26 cellular contexts compared by ENCODE assay signal in the genomic region with DNA sequence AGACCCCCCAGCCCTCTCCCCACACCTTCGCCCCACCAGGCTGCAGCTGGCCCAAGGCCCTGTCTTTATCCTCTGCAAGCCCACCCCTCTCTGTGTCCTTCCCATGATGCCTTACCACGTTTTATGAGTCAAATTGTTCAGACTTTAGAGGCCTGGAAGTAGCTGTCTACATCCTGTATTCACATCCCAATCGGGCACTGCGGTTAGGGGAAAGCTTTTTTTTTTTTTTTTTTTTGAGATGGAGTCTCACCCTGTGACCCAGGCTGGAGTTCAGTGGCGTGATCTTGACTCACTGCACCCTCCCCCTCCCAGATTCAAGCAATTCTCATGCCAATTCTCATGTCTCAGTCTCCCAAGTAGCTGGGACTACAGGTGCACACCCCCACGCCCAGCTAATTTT.
"Had no signal": no experiment of that assay in that cellular context is flagged by ENCODE, and none has a peak within 500 bp of the region (broad histone marks: within the 10 kb centered on the region; RNA-seq: fewer than 3 reads in every experiment).

No MANE protein-coding gene starts in this region.

- H3K9me3 ChIP-seq: esophagus muscularis mucosa, heart left ventricle, neutrophil, ovary, right lobe of liver, thyroid gland had no signal

- ATAC-seq: activated CD4-positive, alpha-beta T cell treated with anti-CD3 and anti-CD28 coated beads for 36 hours; activated T-helper 17 cell treated with anti-CD3 and anti-CD28 coated beads, Interleukin-2, amount 50 U/mL, for 72 hours; heart left ventricle; right lobe of liver; WTC11 had no signal

- H3K27ac ChIP-seq: esophagus muscularis mucosa, heart left ventricle, neutrophil, ovary, right lobe of liver, thyroid gland had no signal

- H3K36me3 ChIP-seq: ovary, right lobe of liver, thyroid gland had no signal

- H3K9me3 Mint-ChIP-seq: activated naive CD8-positive, alpha-beta T cell treated with anti-CD3 and anti-CD28 coated beads for 36 hours; activated T-cell treated with anti-CD3 and anti-CD28 coated beads, Interleukin-2, amount 50 U/mL, for 24 hours; activated T-helper 17 cell treated with anti-CD3 and anti-CD28 coated beads, Interleukin-2, amount 50 U/mL, for 72 hours; natural killer cell treated with Interleukin-12 subunit alpha and Interleukin-12 subunit beta and Interleukin-15 and Interleukin-18, amount 100 ng/mL, for 72 hours; T-helper 1 cell treated with Interleukin-12 subunit alpha and Interleukin-12 subunit beta and Interleukin-4 antibody, amounts not matched to agents 30 μg/mL and 1 μg/mL, for 36 hours; WTC11 had no signal

- DNase-seq: activated CD4-positive, alpha-beta T cell treated with anti-CD3 and anti-CD28 coated beads for 36 hours; activated CD4-positive, alpha-beta T cell treated with anti-CD3 and anti-CD28 coated beads, Interleukin-2, amount 50 U/mL, for 4 hours; activated CD8-positive, alpha-beta memory T cell treated with anti-CD3 and anti-CD28 coated beads for 24 hours; activated CD8-positive, alpha-beta memory T cell treated with anti-CD3 and anti-CD28 coated beads, Interleukin-2, amount 50 U/mL, for 4 hours; activated naive CD4-positive, alpha-beta T cell treated with Interleukin-2 at 50 U/mL for 16 hours; activated naive CD8-positive, alpha-beta T cell treated with anti-CD3 and anti-CD28 coated beads for 36 hours; activated T-cell treated with anti-CD3 and anti-CD28 coated beads, Interleukin-2, amount 50 U/mL, for 24 hours; caudate nucleus; effector memory CD4-positive, alpha-beta T cell; heart left ventricle; midbrain; ovary; right lobe of liver; small intestine; stimulated activated CD4-positive, alpha-beta T cell treated with anti-CD3 and anti-CD28 coated beads, Interleukin-15, amount 100 ng/mL, for 24 hours; stimulated activated naive CD4-positive, alpha-beta T cell; substantia nigra; T1000; thyroid gland had no signal

- H3K4me3 ChIP-seq: esophagus muscularis mucosa, heart left ventricle, ovary, right lobe of liver, thyroid gland had no signal

- H3K27ac Mint-ChIP-seq: activated CD4-positive, alpha-beta T cell treated with anti-CD3 and anti-CD28 coated beads for 36 hours; activated naive CD8-positive, alpha-beta T cell treated with anti-CD3 and anti-CD28 coated beads for 36 hours; activated T-cell treated with anti-CD3 and anti-CD28 coated beads, Interleukin-2, amount 50 U/mL, for 24 hours; activated T-helper 17 cell treated with anti-CD3 and anti-CD28 coated beads, Interleukin-2, amount 50 U/mL, for 72 hours; natural killer cell treated with Interleukin-12 subunit alpha and Interleukin-12 subunit beta and Interleukin-15 and Interleukin-18, amount 100 ng/mL, for 72 hours; T-helper 1 cell treated with Interleukin-12 subunit alpha and Interleukin-12 subunit beta and Interleukin-4 antibody, amounts not matched to agents 30 μg/mL and 1 μg/mL, for 36 hours had no signal

- H3K4me3 Mint-ChIP-seq: activated CD4-positive, alpha-beta T cell treated with anti-CD3 and anti-CD28 coated beads for 36 hours; activated naive CD8-positive, alpha-beta T cell treated with anti-CD3 and anti-CD28 coated beads for 36 hours; activated T-cell treated with anti-CD3 and anti-CD28 coated beads, Interleukin-2, amount 50 U/mL, for 24 hours; activated T-helper 17 cell treated with anti-CD3 and anti-CD28 coated beads, Interleukin-2, amount 50 U/mL, for 72 hours; natural killer cell treated with Interleukin-12 subunit alpha and Interleukin-12 subunit beta and Interleukin-15 and Interleukin-18, amount 100 ng/mL, for 72 hours; T-helper 1 cell treated with Interleukin-12 subunit alpha and Interleukin-12 subunit beta and Interleukin-4 antibody, amounts not matched to agents 30 μg/mL and 1 μg/mL, for 36 hours; WTC11 had no signal

- FAIRE-seq: islet of Langerhans, small intestine had no signal

- H3K4me1 Mint-ChIP-seq: activated CD4-positive, alpha-beta T cell treated with anti-CD3 and anti-CD28 coated beads for 36 hours; activated naive CD8-positive, alpha-beta T cell treated with anti-CD3 and anti-CD28 coated beads for 36 hours; activated T-helper 17 cell treated with anti-CD3 and anti-CD28 coated beads, Interleukin-2, amount 50 U/mL, for 72 hours had no signal

- H3K27me3 ChIP-seq: esophagus muscularis mucosa, heart left ventricle, neutrophil, ovary, right lobe of liver, thyroid gland had no signal

- H3K36me3 Mint-ChIP-seq: activated naive CD8-positive, alpha-beta T cell treated with anti-CD3 and anti-CD28 coated beads for 36 hours; natural killer cell treated with Interleukin-12 subunit alpha and Interleukin-12 subunit beta and Interleukin-15 and Interleukin-18, amount 100 ng/mL, for 72 hours had no signal

- H3K27me3 Mint-ChIP-seq: activated CD4-positive, alpha-beta T cell treated with anti-CD3 and anti-CD28 coated beads for 36 hours; activated naive CD8-positive, alpha-beta T cell treated with anti-CD3 and anti-CD28 coated beads for 36 hours; activated T-cell treated with anti-CD3 and anti-CD28 coated beads, Interleukin-2, amount 50 U/mL, for 24 hours; activated T-helper 17 cell treated with anti-CD3 and anti-CD28 coated beads, Interleukin-2, amount 50 U/mL, for 72 hours; natural killer cell treated with Interleukin-12 subunit alpha and Interleukin-12 subunit beta and Interleukin-15 and Interleukin-18, amount 100 ng/mL, for 72 hours had no signal
